In the genomic region with DNA sequence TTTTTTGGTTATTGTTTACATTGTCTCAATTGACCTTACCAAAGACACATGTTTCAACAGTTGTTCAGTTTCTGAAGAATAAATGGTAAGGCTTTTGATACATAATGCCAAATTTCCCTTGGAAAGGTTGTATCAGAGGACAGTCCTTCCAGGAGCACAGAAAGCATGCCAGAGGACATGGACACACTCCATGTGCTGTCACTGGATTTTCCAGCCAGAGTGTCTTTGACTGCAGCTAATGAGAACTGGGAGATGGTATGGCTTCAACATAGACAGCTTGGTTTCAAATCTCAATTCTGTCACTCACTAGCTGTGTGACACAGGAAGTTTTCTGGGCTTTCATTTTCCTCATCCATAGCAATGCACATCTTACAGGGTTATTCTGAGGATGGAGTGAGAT, we compare ENCODE assay signal across 1 cellular context.
TF ChIP-seq lines count a peak whose summit lies in the region.

No MANE protein-coding gene starts in this region.

TF ChIP-seq in HCT116, 20 proteins besides CTCF, POLR2A, EP300 and RAD21 (continued from another document):
- TF ChIP-seq EZH2phosphoT487 (IDR thresholded peaks at IDR 0.05; ENCODE audit: borderline replicate concordance) (no peak), EGR1 (IDR thresholded peaks at IDR 0.05; ENCODE audit: low read depth) (no peak), TCF7L2 (IDR thresholded peaks at IDR 0.05; ENCODE audit: borderline replicate concordance, extremely low read depth, insufficient read depth, insufficient read length) (no peak), SRF (IDR thresholded peaks at IDR 0.05; ENCODE audit: low read depth) (no peak), SP1 (IDR thresholded peaks at IDR 0.05; ENCODE audit: low read depth) (no peak)
